In genomic region chr7:116741625-116742316, GRCh38 we compare ENCODE assay signal across 3 cellular contexts.
TF ChIP-seq lines count a peak whose summit lies in the region.

No MANE protein-coding gene starts in this region.

TF ChIP-seq in SK-N-SH treated with all-trans-retinoic acid at 6 μM for 48 hours, 23 proteins besides CTCF, POLR2A, EP300 and RAD21 (continued from another document):
- TF ChIP-seq PATZ1 (CRISPR knock-in tag; IDR thresholded peaks at IDR 0.05; ENCODE audit: borderline replicate concordance): no peak
- TF ChIP-seq ZFP3 (CRISPR knock-in tag; IDR thresholded peaks at IDR 0.05): no peak
- TF ChIP-seq ZNF565 (CRISPR knock-in tag; conservative IDR thresholded peaks at IDR 0.05; ENCODE audit: low read depth): no peak
- TF ChIP-seq ESRRG (CRISPR knock-in tag; IDR thresholded peaks at IDR 0.05): no peak
- TF ChIP-seq ISL1 (CRISPR knock-in tag; IDR thresholded peaks at IDR 0.05): no peak
- TF ChIP-seq ARNTL (CRISPR knock-in tag; IDR thresholded peaks at IDR 0.05; ENCODE audit: borderline replicate concordance, low read depth): no peak
- TF ChIP-seq CSRNP3 (CRISPR knock-in tag; IDR thresholded peaks at IDR 0.05): no peak

TF ChIP-seq in SK-N-SH, 30 proteins besides CTCF, POLR2A, EP300 and RAD21 (continued from another document):
- TF ChIP-seq USF1 (IDR thresholded peaks at IDR 0.05; ENCODE audit: borderline replicate concordance, low read depth) (no peak), NFIC (IDR thresholded peaks at IDR 0.05; ENCODE audit: borderline replicate concordance) (no peak), REST (IDR thresholded peaks at IDR 0.05; ENCODE audit: low read depth, low read length) (no peak), CHD2 (IDR thresholded peaks at IDR 0.05; ENCODE audit: low read length, partially characterized antibody) (no peak), RFX5 (IDR thresholded peaks at IDR 0.05; ENCODE audit: low read length) (no peak), TAF1 (IDR thresholded peaks at IDR 0.05; ENCODE audit: borderline replicate concordance, low read depth, low read length) (no peak), EZH2phosphoT487 (IDR thresholded peaks at IDR 0.05; ENCODE audit: borderline replicate concordance, low read depth) (no peak), MXI1 (IDR thresholded peaks at IDR 0.05; ENCODE audit: low read depth, low read length) (no peak), TEAD4 (IDR thresholded peaks at IDR 0.05; ENCODE audit: borderline replicate concordance, insufficient read depth) (no peak), ZBTB33 (IDR thresholded peaks at IDR 0.05; ENCODE audit: borderline replicate concordance, low read depth) (no peak), SIN3A (IDR thresholded peaks at IDR 0.05; ENCODE audit: borderline replicate concordance, low read depth, low read length) (no peak), GATA2 (CRISPR knock-in tag; IDR thresholded peaks at IDR 0.05) (no peak), POLR2AphosphoS5 (IDR thresholded peaks at IDR 0.05; ENCODE audit: low read depth, low read length) (no peak), PBX3 (IDR thresholded peaks at IDR 0.05) (no peak), GABPA (IDR thresholded peaks at IDR 0.05; ENCODE audit: low read depth) (no peak), USF2 (IDR thresholded peaks at IDR 0.05; ENCODE audit: borderline replicate concordance, low read depth, low read length) (no peak)

TF ChIP-seq in liver, 16 proteins besides CTCF, POLR2A, EP300 and RAD21 (continued from another document):
- TF ChIP-seq REST (IDR thresholded peaks at IDR 0.05) (peak; percentile 43), HNF4A (conservative IDR thresholded peaks at IDR 0.05) (peak; percentile 91), MAX (IDR thresholded peaks at IDR 0.05) (peak; percentile 54), ATF3 (IDR thresholded peaks at IDR 0.05) (no peak), NR2F2 (IDR thresholded peaks at IDR 0.05) (peak; percentile 16), GABPA (IDR thresholded peaks at IDR 0.05 in 1 of 2, conservative IDR thresholded peaks at IDR 0.05 in 1 of 2) (no peak), EGR1 (IDR thresholded peaks at IDR 0.05; ENCODE audit: low read depth in 2 of 2) (peak in 1 of 2 donors; percentile 7)
